10 cellular contexts compared by ENCODE assay signal in the genomic region with DNA sequence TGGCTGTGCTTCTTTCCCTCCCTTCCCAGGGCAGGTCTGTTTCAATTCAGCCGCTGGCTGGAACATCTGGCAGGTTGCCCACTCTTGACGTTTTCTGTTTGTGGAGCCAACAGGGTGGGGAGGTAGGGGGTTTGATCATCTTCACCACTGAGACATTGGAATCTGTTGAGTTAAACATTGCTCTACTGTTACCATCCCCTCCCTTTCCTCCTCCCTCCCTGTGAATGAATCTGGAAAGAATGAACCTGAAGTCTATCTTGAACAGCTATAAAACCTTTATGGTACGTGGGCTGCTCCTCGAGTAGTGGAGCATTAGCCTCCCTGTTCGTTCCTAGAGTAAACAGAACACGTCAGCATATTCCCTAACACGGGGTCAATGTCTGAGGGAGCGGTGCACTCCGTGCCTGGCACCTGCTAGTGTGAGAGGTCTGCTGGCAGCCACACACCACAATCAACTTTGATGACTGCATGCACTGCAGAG.
DNase-seq lines count a peak whose midpoint lies in the region; ATAC-seq and FAIRE-seq lines count a peak whose summit lies in the region.
"Had no signal": no experiment of that assay in that cellular context is flagged by ENCODE, and none has a peak within 500 bp of the region (broad histone marks: within the 10 kb centered on the region; RNA-seq: fewer than 3 reads in every experiment).

No MANE protein-coding gene starts in this region.

- H3K4me1 Mint-ChIP-seq in immature natural killer cell = no peaks in the 10 kb centered on the region
- H3K4me1 Mint-ChIP-seq: naive B cell had no signal

- no peak overlapping the region for H3K9ac ChIP-seq in rectal smooth muscle tissue (ENCODE audit: low read length)

- no peaks in the 10 kb centered on the region for H3K36me3 ChIP-seq in rectal smooth muscle tissue (ENCODE audit: control insufficient read depth, insufficient read depth, low read length)

- peaks cover 0 to 5% (median 2%) of the 10 kb centered on the region in 3 donors for H3K27me3 Mint-ChIP-seq in immature natural killer cell (ENCODE audit: low read depth in 3 of 3)

- no peak for ATAC-seq in GM21526 (IDR thresholded peaks at IDR 0.05; ENCODE audit: low FRiP score, unreplicated experiment)
- no peak for ATAC-seq in HG03439 (IDR thresholded peaks at IDR 0.05; ENCODE audit: unreplicated experiment)

- no peaks in the 10 kb centered on the region for H3K9me3 Mint-ChIP-seq in immature natural killer cell
- H3K9me3 Mint-ChIP-seq: stimulated activated naive CD8-positive, alpha-beta T cell treated with anti-CD3 and anti-CD28 coated beads, Interleukin-15, Interleukin-2, amounts not matched to agents 100 ng/mL and 50 ng/mL, for 24 hours had no signal

- FAIRE-seq in RCC 7860 (lab: Jason Lieb, UNC) = peak; percentile 71

- H3K27ac Mint-ChIP-seq in immature natural killer cell = no peak overlapping the region
- H3K27ac Mint-ChIP-seq: naive B cell; stimulated activated naive CD8-positive, alpha-beta T cell treated with anti-CD3 and anti-CD28 coated beads, Interleukin-15, Interleukin-2, amounts not matched to agents 100 ng/mL and 50 ng/mL, for 24 hours had no signal

- DNase-seq in EL (peak; percentile 73), RCC 7860 (ENCODE audit: low spot score) (peak; percentile 80), fibroblast of the conjunctiva (ENCODE audit: low read depth) (peak; percentile 33), COLO829 (ENCODE audit: low spot score) (no peak), immature natural killer cell (no peak)
- DNase-seq: naive B cell had no signal

- H3K4me3 ChIP-seq in rectal smooth muscle tissue (ENCODE audit: low read length) = no peak overlapping the region

- H3K36me3 Mint-ChIP-seq in immature natural killer cell = no peaks in the 10 kb centered on the region
- H3K36me3 Mint-ChIP-seq: naive B cell had no signal

- H3K4me3 Mint-ChIP-seq in immature natural killer cell = no peak overlapping the region
- H3K4me3 Mint-ChIP-seq: naive B cell; stimulated activated naive CD8-positive, alpha-beta T cell treated with anti-CD3 and anti-CD28 coated beads, Interleukin-15, Interleukin-2, amounts not matched to agents 100 ng/mL and 50 ng/mL, for 24 hours had no signal

- H3K27ac ChIP-seq in rectal smooth muscle tissue (ENCODE audit: low read depth, low read length) = peak overlapping the region; percentile 15

- peaks cover 18% of the 10 kb centered on the region for H3K4me1 ChIP-seq in rectal smooth muscle tissue (ENCODE audit: control insufficient read depth, insufficient read depth, low read length)

- H3K27me3 ChIP-seq in rectal smooth muscle tissue (ENCODE audit: control insufficient read depth, insufficient read depth, low read length) = no peaks in the 10 kb centered on the region

Comparison
In these comparisons a context has a peak if more than half of its experiments do, and no peak if none do; other contexts are left out.
1. DNase-seq: peak in EL (single experiment), RCC 7860 (single experiment) and fibroblast of the conjunctiva (single experiment); none in COLO829 (single experiment) and immature natural killer cell (0 of 3).